Comparison of ENCODE assay signal across 26 cellular contexts in the genomic region with DNA sequence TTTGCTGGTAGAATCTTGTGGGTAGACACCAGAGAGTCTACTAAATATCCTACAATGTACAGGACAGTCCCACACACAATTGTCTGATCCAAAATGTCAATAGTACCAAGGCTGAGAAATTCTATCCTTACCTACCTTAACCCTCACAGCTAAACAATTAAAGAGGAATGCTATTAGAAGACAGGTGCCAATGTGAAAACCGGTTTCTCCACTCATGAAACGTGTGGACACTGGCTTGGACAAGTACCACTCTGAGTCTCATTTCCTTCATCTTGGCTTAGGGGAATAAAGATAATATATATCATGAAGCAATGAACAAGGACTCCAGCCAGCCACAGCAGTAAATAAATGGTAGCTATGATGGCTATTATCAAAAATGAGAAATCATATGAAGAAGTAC.
DNase-seq lines count a peak whose midpoint lies in the region; TF ChIP-seq lines count a peak whose summit lies in the region.
"Had no signal": no experiment of that assay in that cellular context is flagged by ENCODE, and none has a peak within 500 bp of the region (broad histone marks: within the 10 kb centered on the region; RNA-seq: fewer than 3 reads in every experiment).

No MANE protein-coding gene starts in this region.

- no peak overlapping the region for H4K91ac ChIP-seq in H9 (ENCODE audit: insufficient read length, low read depth, low read length)

- H3K18ac ChIP-seq in H9 (ENCODE audit: insufficient read length, low read depth, low read length), result no peak overlapping the region

- peaks cover 100% of the 10 kb centered on the region for H3K4me1 ChIP-seq in Karpas-422 (ENCODE audit: low read length)
- H3K4me1 ChIP-seq in H9 (ENCODE audit: insufficient read depth, low read length), result no peaks in the 10 kb centered on the region
- H3K4me1 ChIP-seq: uterus had no signal

- H4K20me1 ChIP-seq in Karpas-422 (ENCODE audit: insufficient read depth, low read depth, low read length), result no peaks in the 10 kb centered on the region
- no peaks in the 10 kb centered on the region for H4K20me1 ChIP-seq in H9 (ENCODE audit: control insufficient read depth, insufficient read depth, insufficient read length)

- H3K9me3 Mint-ChIP-seq in H9, result no peaks in the 10 kb centered on the region
- H3K9me3 Mint-ChIP-seq: activated naive CD4-positive, alpha-beta T cell treated with anti-CD3 and anti-CD28 coated beads, Interleukin-2, amount 50 U/mL, for 24 hours; WTC11 had no signal

- H3K4ac ChIP-seq in H9 (ENCODE audit: low read depth, low read length), result no peak overlapping the region

- peak overlapping the region; percentile 58 for H3K9ac ChIP-seq in Karpas-422 (ENCODE audit: low read length)
- no peak overlapping the region for H3K9ac ChIP-seq in H9 (ENCODE audit: extremely low read depth, insufficient read length, low read length)

- no peak overlapping the region for H2BK120ac ChIP-seq in H9 (ENCODE audit: low read depth, low read length, poor library complexity, severe bottlenecking)

- no peak overlapping the region for H3K4me3 ChIP-seq in Karpas-422 (ENCODE audit: low read length)
- H3K4me3 ChIP-seq: cardiac muscle cell, PC-9, uterus had no signal

- no peak overlapping the region for H2AFZ ChIP-seq in Karpas-422 (ENCODE audit: low read length)
- H2AFZ ChIP-seq in H9 (ENCODE audit: low read length), result no peak overlapping the region
- H2AFZ ChIP-seq: PC-9 had no signal

- peaks cover 2% of the 10 kb centered on the region for H3K27me3 Mint-ChIP-seq in H9 (ENCODE audit: low read depth)
- H3K27me3 Mint-ChIP-seq: activated naive CD4-positive, alpha-beta T cell treated with anti-CD3 and anti-CD28 coated beads, Interleukin-2, amount 50 U/mL, for 24 hours had no signal

- H3K79me1 ChIP-seq in H9 (ENCODE audit: insufficient read depth, low read depth, low read length, poor library complexity, severe bottlenecking), result no peaks in the 10 kb centered on the region

- peak; percentile 37 for DNase-seq in COLO668 (lab: John Stamatoyannopoulos, UW; ENCODE audit: unreplicated experiment)
- DNase-seq in Karpas-422, result no peak
- peak; percentile 2 to 12 for DNase-seq in NCI-H526 (lab: John Stamatoyannopoulos, UW)
- peak; percentile 31 for DNase-seq in epithelial cell of prostate (ENCODE audit: low read depth, low spot score)
- no peak for DNase-seq in H9
- no peak for DNase-seq in DMS114 treated with DMSO at 0.1 percent for 48 hours (lab: John Stamatoyannopoulos, UW; ENCODE audit: unreplicated experiment)
- DNase-seq in hepatic stellate cell (ENCODE audit: low spot score), result no peak
- DNase-seq in stimulated activated CD4-positive, alpha-beta T cell treated with anti-CD3 and anti-CD28 coated beads, Interleukin-15, amount 100 ng/mL, for 24 hours, result no peak
- DNase-seq: cortex of kidney; mesendoderm; NCI-H1092 treated with DMSO at 0.1 percent for 48 hours; NCI-H2171; NCI-H82; occipital lobe; PC-9; retina; SHP77; small intestine; stimulated activated CD4-positive, alpha-beta T cell treated with anti-CD3 and anti-CD28 coated beads, Interleukin-2, amount 100 ng/mL, for 24 hours; substantia nigra; SW 1271; T1000; uterus had no signal

- TF ChIP-seq CTCF in H9 (conservative IDR thresholded peaks at IDR 0.05), result no peak

- no peaks in the 10 kb centered on the region for H3K23me2 ChIP-seq in H9 (ENCODE audit: insufficient read length, low read depth, low read length, poor library complexity, severe bottlenecking)

- H3K79me2 ChIP-seq in Karpas-422 (ENCODE audit: low read length) (peaks cover 100% of the 10 kb centered on the region), H9 (ENCODE audit: insufficient read depth, low read length) (no peaks in the 10 kb centered on the region)

- H3K4me2 ChIP-seq in Karpas-422 (ENCODE audit: low read depth, low read length, poor library complexity, severe bottlenecking) (peak overlapping the region; percentile 72), H9 (ENCODE audit: insufficient read depth, insufficient read length, low read length) (no peak overlapping the region)
- H3K4me2 ChIP-seq: PC-9 had no signal

- H3K27ac Mint-ChIP-seq in H9, result no peak overlapping the region
- H3K27ac Mint-ChIP-seq: activated naive CD4-positive, alpha-beta T cell treated with anti-CD3 and anti-CD28 coated beads, Interleukin-2, amount 50 U/mL, for 24 hours; WTC11 had no signal

- peaks cover 6 to 9% of the 10 kb centered on the region in 2 experiments for H3K4me1 Mint-ChIP-seq in H9

- no peak overlapping the region for H3T11ph ChIP-seq in H9 (ENCODE audit: low read length)

- H3K4me3 Mint-ChIP-seq in H9, result no peak overlapping the region
- H3K4me3 Mint-ChIP-seq: activated naive CD4-positive, alpha-beta T cell treated with anti-CD3 and anti-CD28 coated beads, Interleukin-2, amount 50 U/mL, for 24 hours; WTC11 had no signal

- peaks cover 40% of the 10 kb centered on the region for H3K36me3 ChIP-seq in Karpas-422 (ENCODE audit: insufficient read depth, low read length)
- H3K36me3 ChIP-seq: cardiac muscle cell, uterus had no signal

- H3K27ac ChIP-seq in Karpas-422 (ENCODE audit: low read length) (peak overlapping the region; percentile 99), epithelial cell of prostate (no peak overlapping the region), H9 (ENCODE audit: insufficient read length, low read depth, low read length) (no peak overlapping the region)
- H3K27ac ChIP-seq: cardiac muscle cell, PC-9, uterus had no signal

- H3K23ac ChIP-seq in H9 (ENCODE audit: insufficient read length, low read depth, low read length), result no peak overlapping the region

- no peak overlapping the region for H2BK5ac ChIP-seq in H9 (ENCODE audit: insufficient read length, low read length)

- no peak overlapping the region for H4K5ac ChIP-seq in H9 (ENCODE audit: insufficient read length, low read depth, low read length)

- H3K36me3 Mint-ChIP-seq in H9 (ENCODE audit: insufficient read depth in 1 of 3, low read depth in 3 of 3), result no peaks in the 10 kb centered on the region
- H3K36me3 Mint-ChIP-seq: WTC11 had no signal

- H3K9me2 ChIP-seq in Karpas-422 (replicated peaks; ENCODE audit: insufficient read depth, low read length), result no peaks in the 10 kb centered on the region

- no peaks in the 10 kb centered on the region for H3K27me3 ChIP-seq in Karpas-422 (ENCODE audit: low read length)
- H3K27me3 ChIP-seq in H9 (ENCODE audit: insufficient read depth, low read length), result no peaks in the 10 kb centered on the region
- H3K27me3 ChIP-seq: cardiac muscle cell, uterus had no signal

- H2BK20ac ChIP-seq in H9 (ENCODE audit: low read depth, low read length, poor library complexity, severe bottlenecking), result no peak overlapping the region

- no CpG with 5 or more reads among the region's 2 CpGs for WGBS in H9 (ENCODE audit: extremely low coverage, insufficient read length, low lambda C conversion rate)

- H2AK5ac ChIP-seq in H9 (ENCODE audit: insufficient read length, low read length), result no peak overlapping the region

- H3K14ac ChIP-seq in H9 (ENCODE audit: insufficient read depth, low read length), result no peak overlapping the region

- H3K9me3 ChIP-seq in Karpas-422 (ENCODE audit: low read length) (no peaks in the 10 kb centered on the region), H9 (ENCODE audit: control insufficient read depth, low read depth, low read length) (no peaks in the 10 kb centered on the region)
- H3K9me3 ChIP-seq: uterus had no signal

- H2BK12ac ChIP-seq in H9 (ENCODE audit: insufficient read length, low read depth, low read length), result no peak overlapping the region

- H2BK15ac ChIP-seq in H9 (ENCODE audit: low read depth, low read length), result no peak overlapping the region

- no peak overlapping the region for H3K56ac ChIP-seq in H9 (ENCODE audit: insufficient read length, low read depth, low read length)

- no peak overlapping the region for H4K8ac ChIP-seq in H9 (replicated peaks; ENCODE audit: insufficient read length, low read depth, low read length)

Comparison
In these comparisons a context has a peak if more than half of its experiments do, and no peak if none do; other contexts are left out.
1. DNase-seq: peak in COLO668 (single experiment), NCI-H526 (2 of 2) and epithelial cell of prostate (single experiment); none in Karpas-422 (single experiment), H9 (single experiment), DMS114 treated with DMSO at 0.1 percent for 48 hours (single experiment), hepatic stellate cell (single experiment) and stimulated activated CD4-positive, alpha-beta T cell treated with anti-CD3 and anti-CD28 coated beads, Interleukin-15, amount 100 ng/mL, for 24 hours (single experiment).